In the genomic region with DNA sequence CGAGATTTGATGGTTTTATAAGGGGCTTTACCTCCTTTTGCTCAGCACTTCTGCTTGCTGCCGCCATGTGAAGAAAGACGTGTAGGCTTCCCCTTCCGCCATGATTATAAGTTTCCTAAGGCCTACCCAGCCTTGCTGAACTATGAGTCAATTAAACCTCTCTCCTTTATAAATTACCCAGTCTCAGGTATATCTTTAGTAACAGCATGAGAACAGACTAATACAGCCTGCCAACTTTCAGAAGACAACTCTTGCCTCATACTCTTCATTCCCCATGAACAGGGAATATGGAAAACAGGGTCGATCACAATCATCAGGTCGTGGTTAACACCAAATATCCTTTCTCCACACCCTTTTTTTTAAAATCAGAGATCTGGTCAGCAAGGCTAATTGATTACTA, we compare ENCODE assay signal across 28 cellular contexts.
"Had no signal": no experiment of that assay in that cellular context is flagged by ENCODE, and none has a peak within 500 bp of the region (broad histone marks: within the 10 kb centered on the region; RNA-seq: fewer than 3 reads in every experiment).

No MANE protein-coding gene starts in this region.

- H3K36me3 ChIP-seq: adrenal gland, colonic mucosa had no signal

- H3K27me3 Mint-ChIP-seq: activated CD4-positive, alpha-beta memory T cell treated with anti-CD3 and anti-CD28 coated beads for 36 hours; activated CD4-positive, alpha-beta T cell treated with anti-CD3 and anti-CD28 coated beads, Interleukin-2, amount 10 ng/mL, durations not matched to agents 24 days and 14 days; activated CD8-positive, alpha-beta memory T cell treated with anti-CD3 and anti-CD28 coated beads, Interleukin-2, amount 10 ng/mL, durations not matched to agents 7 days and 5 days; activated naive CD4-positive, alpha-beta T cell treated with anti-CD3 and anti-CD28 coated beads, Interleukin-2, amount 50 U/mL, for 24 hours had no signal

- H3K27ac Mint-ChIP-seq: activated CD4-positive, alpha-beta memory T cell treated with anti-CD3 and anti-CD28 coated beads for 36 hours; activated CD4-positive, alpha-beta T cell treated with anti-CD3 and anti-CD28 coated beads for 36 hours; activated CD4-positive, alpha-beta T cell treated with anti-CD3 and anti-CD28 coated beads, Interleukin-2, amount 10 ng/mL, durations not matched to agents 24 days and 14 days; activated CD8-positive, alpha-beta memory T cell treated with anti-CD3 and anti-CD28 coated beads, Interleukin-2, amount 10 ng/mL, durations not matched to agents 7 days and 5 days; activated CD8-positive, alpha-beta T cell treated with anti-CD3 and anti-CD28 coated beads, Interleukin-2, amount 10 ng/mL, durations not matched to agents 7 days and 5 days; activated naive CD4-positive, alpha-beta T cell treated with anti-CD3 and anti-CD28 coated beads for 36 hours; activated naive CD4-positive, alpha-beta T cell treated with anti-CD3 and anti-CD28 coated beads, Interleukin-2, amount 50 U/mL, for 24 hours; activated naive CD8-positive, alpha-beta T cell treated with anti-CD3 and anti-CD28 coated beads for 36 hours; activated naive CD8-positive, alpha-beta T cell treated with anti-CD3 and anti-CD28 coated beads, Interleukin-2, amount 50 U/mL, for 24 hours; activated T-helper 1 cell treated with anti-CD3 and anti-CD28 coated beads, Interleukin-12 subunit alpha, Interleukin-12 subunit beta, Interleukin-2, Interleukin-4 antibody, amounts not matched to agents 30 ng/mL and 10 ng/mL and 1 ng/mL, durations not matched to agents 14 hours and 24 hours and 36 hours; activated T-helper 2 cell treated with anti-CD3 and anti-CD28 coated beads, Interferon-gamma antibody, Interleukin-2, Interleukin-4, amounts not matched to agents 10 μg/mL and 5 μg/mL and 100 μg/mL, durations not matched to agents 14 hours and 24 hours and 36 hours had no signal

- H3K27ac ChIP-seq: adrenal gland, body of pancreas, colonic mucosa had no signal

- H3K9me3 Mint-ChIP-seq: activated CD4-positive, alpha-beta memory T cell treated with anti-CD3 and anti-CD28 coated beads for 36 hours; activated CD4-positive, alpha-beta T cell treated with anti-CD3 and anti-CD28 coated beads, Interleukin-2, amount 10 ng/mL, durations not matched to agents 24 days and 14 days; activated naive CD4-positive, alpha-beta T cell treated with anti-CD3 and anti-CD28 coated beads for 36 hours; activated naive CD4-positive, alpha-beta T cell treated with anti-CD3 and anti-CD28 coated beads, Interleukin-2, amount 50 U/mL, for 24 hours; activated naive CD8-positive, alpha-beta T cell treated with anti-CD3 and anti-CD28 coated beads for 36 hours; activated naive CD8-positive, alpha-beta T cell treated with anti-CD3 and anti-CD28 coated beads, Interleukin-2, amount 50 U/mL, for 24 hours; activated T-helper 1 cell treated with anti-CD3 and anti-CD28 coated beads, Interleukin-12 subunit alpha, Interleukin-12 subunit beta, Interleukin-2, Interleukin-4 antibody, amounts not matched to agents 30 ng/mL and 10 ng/mL and 1 ng/mL, durations not matched to agents 14 hours and 24 hours and 36 hours; activated T-helper 2 cell treated with anti-CD3 and anti-CD28 coated beads, Interferon-gamma antibody, Interleukin-2, Interleukin-4, amounts not matched to agents 10 μg/mL and 5 μg/mL and 100 μg/mL, durations not matched to agents 14 hours and 24 hours and 36 hours had no signal

- H3K27me3 ChIP-seq: adrenal gland, body of pancreas, colonic mucosa had no signal

- H3K4me3 Mint-ChIP-seq: activated CD4-positive, alpha-beta memory T cell treated with anti-CD3 and anti-CD28 coated beads for 36 hours; activated CD4-positive, alpha-beta T cell treated with anti-CD3 and anti-CD28 coated beads for 36 hours; activated CD4-positive, alpha-beta T cell treated with anti-CD3 and anti-CD28 coated beads, Interleukin-2, amount 10 ng/mL, durations not matched to agents 24 days and 14 days; activated CD8-positive, alpha-beta memory T cell treated with anti-CD3 and anti-CD28 coated beads, Interleukin-2, amount 10 ng/mL, durations not matched to agents 7 days and 5 days; activated CD8-positive, alpha-beta T cell treated with anti-CD3 and anti-CD28 coated beads, Interleukin-2, amount 10 ng/mL, durations not matched to agents 7 days and 5 days; activated naive CD4-positive, alpha-beta T cell treated with anti-CD3 and anti-CD28 coated beads for 36 hours; activated naive CD4-positive, alpha-beta T cell treated with anti-CD3 and anti-CD28 coated beads, Interleukin-2, amount 50 U/mL, for 24 hours; activated naive CD8-positive, alpha-beta T cell treated with anti-CD3 and anti-CD28 coated beads for 36 hours; activated naive CD8-positive, alpha-beta T cell treated with anti-CD3 and anti-CD28 coated beads, Interleukin-2, amount 50 U/mL, for 24 hours; activated T-helper 1 cell treated with anti-CD3 and anti-CD28 coated beads, Interleukin-12 subunit alpha, Interleukin-12 subunit beta, Interleukin-2, Interleukin-4 antibody, amounts not matched to agents 30 ng/mL and 10 ng/mL and 1 ng/mL, durations not matched to agents 14 hours and 24 hours and 36 hours had no signal

- H3K36me3 Mint-ChIP-seq: activated CD4-positive, alpha-beta memory T cell treated with anti-CD3 and anti-CD28 coated beads for 36 hours; activated CD8-positive, alpha-beta memory T cell treated with anti-CD3 and anti-CD28 coated beads, Interleukin-2, amount 10 ng/mL, durations not matched to agents 7 days and 5 days; activated naive CD4-positive, alpha-beta T cell treated with anti-CD3 and anti-CD28 coated beads, Interleukin-2, amount 50 U/mL, for 24 hours; activated naive CD8-positive, alpha-beta T cell treated with anti-CD3 and anti-CD28 coated beads for 36 hours had no signal

- ATAC-seq: activated CD4-positive, alpha-beta T cell treated with anti-CD3 and anti-CD28 coated beads for 36 hours; activated CD8-positive, alpha-beta memory T cell treated with anti-CD3 and anti-CD28 coated beads, Interleukin-2, amount 10 ng/mL, durations not matched to agents 7 days and 5 days; activated CD8-positive, alpha-beta T cell treated with anti-CD3 and anti-CD28 coated beads, Interleukin-2, amount 10 ng/mL, durations not matched to agents 7 days and 5 days; activated naive CD8-positive, alpha-beta T cell treated with anti-CD3 and anti-CD28 coated beads, Interleukin-2, amount 50 U/mL, for 24 hours; body of pancreas; esophagus mucosa had no signal

- H3K9me3 ChIP-seq: adrenal gland, body of pancreas, colonic mucosa had no signal

- H3K4me1 ChIP-seq: adrenal gland, body of pancreas, colonic mucosa had no signal

- H3K4me3 ChIP-seq: adrenal gland, body of pancreas, colonic mucosa had no signal

- H3K4me1 Mint-ChIP-seq: activated CD4-positive, alpha-beta T cell treated with anti-CD3 and anti-CD28 coated beads for 36 hours; activated CD4-positive, alpha-beta T cell treated with anti-CD3 and anti-CD28 coated beads, Interleukin-2, amount 10 ng/mL, durations not matched to agents 24 days and 14 days; activated CD8-positive, alpha-beta memory T cell treated with anti-CD3 and anti-CD28 coated beads, Interleukin-2, amount 10 ng/mL, durations not matched to agents 7 days and 5 days; activated naive CD4-positive, alpha-beta T cell treated with anti-CD3 and anti-CD28 coated beads, Interleukin-2, amount 50 U/mL, for 24 hours; activated naive CD8-positive, alpha-beta T cell treated with anti-CD3 and anti-CD28 coated beads for 36 hours; activated naive CD8-positive, alpha-beta T cell treated with anti-CD3 and anti-CD28 coated beads, Interleukin-2, amount 50 U/mL, for 24 hours had no signal

- DNase-seq: activated CD4-positive, alpha-beta memory T cell treated with anti-CD3 and anti-CD28 coated beads for 36 hours; activated CD4-positive, alpha-beta T cell treated with anti-CD3 and anti-CD28 coated beads for 36 hours; activated CD4-positive, alpha-beta T cell treated with anti-CD3 and anti-CD28 coated beads, Interleukin-2, amount 10 ng/mL, durations not matched to agents 24 days and 14 days; activated CD4-positive, CD25-positive, alpha-beta regulatory T cell; activated CD4-positive, CD25-positive, alpha-beta regulatory T cell treated with anti-CD3 and anti-CD28 coated beads, Interleukin-2, amount 50 U/mL, for 72 hours; activated CD8-positive, alpha-beta memory T cell treated with anti-CD3 and anti-CD28 coated beads, Interleukin-2, amount 10 ng/mL, durations not matched to agents 7 days and 5 days; activated CD8-positive, alpha-beta memory T cell treated with anti-CD3 and anti-CD28 coated beads, Interleukin-2, amount 50 U/mL, for 4 hours; activated CD8-positive, alpha-beta T cell treated with anti-CD3 and anti-CD28 coated beads, Interleukin-2, amount 10 ng/mL, durations not matched to agents 7 days and 5 days; activated effector memory CD4-positive, alpha-beta T cell treated with anti-CD3 and anti-CD28 coated beads, Interleukin-2, amount 50 U/mL, for 16 hours; activated naive CD4-positive, alpha-beta T cell treated with anti-CD3 and anti-CD28 coated beads for 36 hours; activated naive CD8-positive, alpha-beta T cell treated with anti-CD3 and anti-CD28 coated beads for 36 hours; activated naive CD8-positive, alpha-beta T cell treated with anti-CD3 and anti-CD28 coated beads, Interleukin-2, amount 50 U/mL, for 24 hours; activated T-cell treated with anti-CD3 and anti-CD28 coated beads, Interleukin-2, amount 50 U/mL, for 1 hour; activated T-cell treated with anti-CD3 and anti-CD28 coated beads, Interleukin-2, amount 50 U/mL, for 48 hours; adrenal gland; amygdala; aorta; body of pancreas; central memory CD4-positive, alpha-beta T cell; cerebellar nuclear complex; colonic mucosa; effector CD8-positive, alpha-beta T cell; foreskin fibroblast; T-helper 2 cell had no signal
